ENCODE assay signal across 8 cellular contexts in genomic region chr6:89597988-89598387, GRCh38. TPM values are rescaled to one million over a fixed set of nuclear protein-coding genes. Genes with fewer than 3 reads are reported as not detected.
A peak's percentile ranks its signal among the peaks of the same experiment; 100 is the strongest.
DNase-seq lines count a peak whose midpoint lies in the region; ATAC-seq and TF ChIP-seq lines count a peak whose summit lies in the region.

No MANE protein-coding gene starts in this region.

- H3K27me3 Mint-ChIP-seq in MCF 10A (ENCODE audit: insufficient read depth, unreplicated experiment): peaks cover 25% of the 10 kb centered on the region
- H3K27me3 Mint-ChIP-seq in nephron (ENCODE audit: low read depth): no peaks in the 10 kb centered on the region

- H3K4me3 Mint-ChIP-seq in MCF 10A (ENCODE audit: unreplicated experiment) (peak overlapping the region; percentile 58), nephron (no peak overlapping the region)

- TF ChIP-seq POLR2A in GM18505 (IDR thresholded peaks at IDR 0.05; ENCODE audit: borderline replicate concordance, extremely low read depth, insufficient read depth, insufficient read length): no peak

- no TSS peak for BruUV-seq in MCF 10A (replicated peaks; lab: Mats Ljungman, UMichigan)

- DNase-seq in SIG-M5 treated with dmso at 0.1 percent for 504 hours (lab: John Stamatoyannopoulos, UW; ENCODE audit: unreplicated experiment) (peak; percentile 47), SIG-M5 (lab: John Stamatoyannopoulos, UW) (no peak), NCI-H1694 (lab: John Stamatoyannopoulos, UW) (peak; percentile 43), MCF 10A (ENCODE audit: unreplicated experiment) (peak; percentile 76), NCI-H2227 (lab: John Stamatoyannopoulos, UW; ENCODE audit: unreplicated experiment) (no peak)

- H3K4me1 Mint-ChIP-seq in MCF 10A (ENCODE audit: insufficient read depth, unreplicated experiment) (peaks cover 6% of the 10 kb centered on the region), nephron (peaks cover 6% of the 10 kb centered on the region)

- CTCF ChIA-PET in MCF 10A (lab: Yijun Ruan, JAX): interaction anchor here (0.7 to 6.8 kb wide), 10 partner anchors 12 to 232 kb away, joined by 3 to 58 read pairs (median 4); partner anchors contain the start of gene ANKRD6

- H3K27ac Mint-ChIP-seq in MCF 10A (ENCODE audit: low read depth, unreplicated experiment): no peak overlapping the region
- H3K27ac Mint-ChIP-seq in nephron: peak overlapping the region in 1 of 3 experiments; percentile 24

- ATAC-seq in GM18505 (IDR thresholded peaks at IDR 0.05; ENCODE audit: unreplicated experiment) (no peak), GM21381 (IDR thresholded peaks at IDR 0.05; ENCODE audit: unreplicated experiment) (no peak)

- POLR2A ChIA-PET in MCF 10A (lab: Yijun Ruan, JAX): interaction anchor here (0.7 kb wide), 1 partner anchor 21 kb away, joined by 3 read pairs; no protein-coding TSS in a partner anchor

- intact Hi-C loops in MCF 10A (cut with micrococcal nuclease): loop anchor here (5.0 kb wide), 1 partner anchor 166 kb away; the partner anchor contains the start of gene ANKRD6

- H3K36me3 Mint-ChIP-seq in MCF 10A (ENCODE audit: insufficient read depth, unreplicated experiment) (no peaks in the 10 kb centered on the region), nephron (ENCODE audit: low read depth) (peaks cover 12% of the 10 kb centered on the region)

- H3K9me3 Mint-ChIP-seq in MCF 10A (ENCODE audit: unreplicated experiment) (peaks cover 7% of the 10 kb centered on the region), nephron (no peaks in the 10 kb centered on the region)

- TF ChIP-seq CTCF in MCF 10A (IDR thresholded peaks at IDR 0.05; ENCODE audit: unreplicated experiment): no peak
- TF ChIP-seq CTCF in nephron (IDR thresholded peaks at IDR 0.05; ENCODE audit: unreplicated experiment in 3 of 3): peak in 2 of 3 experiments; percentile 8 to 34

RNA-seq across cellular contexts. Expression of gene LYRM2, which starts 40.6 kb away (rescaled TPM):
- total RNA-seq in MCF 10A (2022): 41.1 and 43.8 TPM in 2 replicates

Comparison
In these comparisons a context has a peak if more than half of its experiments do, and no peak if none do; other contexts are left out.
1. DNase-seq: peak in SIG-M5 treated with dmso at 0.1 percent for 504 hours (single experiment), NCI-H1694 (single experiment) and MCF 10A (single experiment); none in SIG-M5 (single experiment) and NCI-H2227 (single experiment).